Comparison of ENCODE assay signal across 14 cellular contexts in genomic region chr2:59032469-59032868, GRCh38.
A peak's percentile ranks its signal among the peaks of the same experiment; 100 is the strongest.
DNase-seq lines count a peak whose midpoint lies in the region; ATAC-seq lines count a peak whose summit lies in the region.
"Had no signal": no experiment of that assay in that cellular context is flagged by ENCODE, and none has a peak within 500 bp of the region (broad histone marks: within the 10 kb centered on the region; RNA-seq: fewer than 3 reads in every experiment).

No MANE protein-coding gene starts in this region.

- H4K91ac ChIP-seq in neuronal stem cell (ENCODE audit: low read depth, low read length, poor library complexity) (no peak overlapping the region), mesenchymal stem cell (ENCODE audit: low read length) (no peak overlapping the region)

- no peak overlapping the region for H3K4ac ChIP-seq in neuronal stem cell (ENCODE audit: low read length)
- no peak overlapping the region for H3K4ac ChIP-seq in mesenchymal stem cell (ENCODE audit: low read depth in 1 of 2, low read length in 2 of 2)

- no peak overlapping the region for H4K8ac ChIP-seq in neuronal stem cell (ENCODE audit: low read depth, low read length)
- H4K8ac ChIP-seq in mesenchymal stem cell (ENCODE audit: low read length) = no peak overlapping the region

- H2BK120ac ChIP-seq in neuronal stem cell (ENCODE audit: low read depth, low read length) (no peak overlapping the region), mesenchymal stem cell (ENCODE audit: low read depth, low read length) (no peak overlapping the region)

- no peak overlapping the region for H3K9ac ChIP-seq in neuronal stem cell (ENCODE audit: low read depth, low read length, poor library complexity)
- no peak overlapping the region for H3K9ac ChIP-seq in mesenchymal stem cell (ENCODE audit: low read length)
- H3K9ac ChIP-seq: SK-N-SH had no signal

- H3K9me3 ChIP-seq in neuronal stem cell (replicated peaks in 1 of 2; ENCODE audit: control insufficient read depth in 2 of 2, insufficient read depth in 1 of 2, low read depth in 1 of 2, low read length in 2 of 2) (no peaks in the 10 kb centered on the region), mesenchymal stem cell (ENCODE audit: control insufficient read depth, low read length) (no peaks in the 10 kb centered on the region)
- H3K9me3 ChIP-seq: SK-N-SH had no signal

- H2AK5ac ChIP-seq in neuronal stem cell (ENCODE audit: low read depth, low read length) (no peak overlapping the region), mesenchymal stem cell (ENCODE audit: low read length, severe bottlenecking) (no peak overlapping the region)

- H2BK15ac ChIP-seq in neuronal stem cell (ENCODE audit: low read length) (no peak overlapping the region), mesenchymal stem cell (ENCODE audit: low read depth, poor library complexity, severe bottlenecking) (no peak overlapping the region)

- no peak overlapping the region for H3K27ac Mint-ChIP-seq in activated CD8-positive, alpha-beta T cell treated with anti-CD3 and anti-CD28 coated beads, Interleukin-2, amount 10 ng/mL, durations not matched to agents 7 days and 5 days

- H3K9me3 Mint-ChIP-seq in activated CD8-positive, alpha-beta T cell treated with anti-CD3 and anti-CD28 coated beads, Interleukin-2, amount 10 ng/mL, durations not matched to agents 7 days and 5 days (ENCODE audit: insufficient read depth) = no peaks in the 10 kb centered on the region

- H3K4me3 ChIP-seq in neuronal stem cell (ENCODE audit: low read length in 2 of 2) (no peak overlapping the region), mesenchymal stem cell (ENCODE audit: insufficient read depth in 1 of 2, low read depth in 1 of 2, low read length in 2 of 2) (no peak overlapping the region)
- H3K4me3 ChIP-seq: K562 had no signal

- H3K14ac ChIP-seq in neuronal stem cell (ENCODE audit: low read length) = no peak overlapping the region
- no peak overlapping the region for H3K14ac ChIP-seq in mesenchymal stem cell (ENCODE audit: low read length in 2 of 2)

- H2BK12ac ChIP-seq in neuronal stem cell (ENCODE audit: low read length) = no peak overlapping the region
- H2BK12ac ChIP-seq in mesenchymal stem cell (ENCODE audit: low read length in 2 of 2) = no peak overlapping the region

- H3K36me3 ChIP-seq in neuronal stem cell (replicated peaks in 1 of 2; ENCODE audit: control insufficient read depth in 2 of 2, insufficient read depth in 2 of 2, low read length in 2 of 2) (no peaks in the 10 kb centered on the region), mesenchymal stem cell (ENCODE audit: control insufficient read depth in 1 of 2, insufficient read depth in 2 of 2, low read depth in 1 of 2, low read length in 2 of 2) (no peaks in the 10 kb centered on the region)

- H3K4me1 ChIP-seq in neuronal stem cell (ENCODE audit: control insufficient read depth in 2 of 2, insufficient read depth in 1 of 2, low read depth in 1 of 2, low read length in 2 of 2) (no peaks in the 10 kb centered on the region), mesenchymal stem cell (ENCODE audit: control insufficient read depth, insufficient read depth, low read depth, low read length) (peaks cover 2% of the 10 kb centered on the region)

- CTCF ChIA-PET in activated CD8-positive, alpha-beta T cell treated with anti-CD3 and anti-CD28 coated beads, Interleukin-2, amount 10 ng/mL, durations not matched to agents 7 days and 5 days (lab: Charles Lee) = no interaction called here

- DNase-seq in NCI-H1417 (lab: John Stamatoyannopoulos, UW) (peak in 2 of 3 experiments; percentile 15 to 42), NCI-H1417 treated with DMSO at 0.1 percent for 48 hours (lab: John Stamatoyannopoulos, UW) (no peak), NCI-H1092 treated with DMSO at 0.1 percent for 48 hours (lab: John Stamatoyannopoulos, UW) (peak; percentile 44), NCI-H446 (lab: John Stamatoyannopoulos, UW) (peak; percentile 14 to 76), left lobe of liver (ENCODE audit: low spot score) (no peak), neuronal stem cell (ENCODE audit: low spot score) (no peak), mesenchymal stem cell (no peak)
- no peak for DNase-seq in activated CD8-positive, alpha-beta T cell treated with anti-CD3 and anti-CD28 coated beads, Interleukin-2, amount 10 ng/mL, durations not matched to agents 7 days and 5 days
- DNase-seq: C1 segment of cervical spinal cord, COR-L47, SK-N-SH, T-helper 1 cell had no signal

- peak; percentile 41 for ATAC-seq in left lobe of liver
- no peak for ATAC-seq in activated CD8-positive, alpha-beta T cell treated with anti-CD3 and anti-CD28 coated beads, Interleukin-2, amount 10 ng/mL, durations not matched to agents 7 days and 5 days
- ATAC-seq: K562 had no signal

- H3K27ac ChIP-seq in neuronal stem cell (replicated peaks; ENCODE audit: low read length) (no peak overlapping the region), mesenchymal stem cell (ENCODE audit: low read length, poor library complexity, severe bottlenecking) (no peak overlapping the region)
- H3K27ac ChIP-seq: 22Rv1 had no signal

- H3K27me3 Mint-ChIP-seq in activated CD8-positive, alpha-beta T cell treated with anti-CD3 and anti-CD28 coated beads, Interleukin-2, amount 10 ng/mL, durations not matched to agents 7 days and 5 days (ENCODE audit: low read depth) = no peaks in the 10 kb centered on the region

- no peaks in the 10 kb centered on the region for H3K27me3 ChIP-seq in neuronal stem cell (ENCODE audit: control insufficient read depth in 3 of 3, insufficient read depth in 3 of 3, low read depth in 1 of 3, low read length in 3 of 3)
- H3K27me3 ChIP-seq in mesenchymal stem cell (ENCODE audit: control insufficient read depth in 1 of 2, insufficient read depth in 1 of 2, low read length in 2 of 2) = no peaks in the 10 kb centered on the region

- H3K79me1 ChIP-seq in neuronal stem cell (ENCODE audit: low read depth, low read length) = no peaks in the 10 kb centered on the region
- no peaks in the 10 kb centered on the region for H3K79me1 ChIP-seq in mesenchymal stem cell (replicated peaks; ENCODE audit: low read length, poor library complexity, severe bottlenecking)

- H3K4me3 Mint-ChIP-seq in activated CD8-positive, alpha-beta T cell treated with anti-CD3 and anti-CD28 coated beads, Interleukin-2, amount 10 ng/mL, durations not matched to agents 7 days and 5 days = no peak overlapping the region

- no peak overlapping the region for H2AFZ ChIP-seq in neuronal stem cell (ENCODE audit: low read length)
- no peak overlapping the region for H2AFZ ChIP-seq in mesenchymal stem cell (ENCODE audit: low read depth, low read length)

- H3K18ac ChIP-seq in neuronal stem cell (ENCODE audit: low read length) (no peak overlapping the region), mesenchymal stem cell (ENCODE audit: low read depth in 1 of 2, low read length in 2 of 2) (no peak overlapping the region)

- POLR2A ChIA-PET in activated CD8-positive, alpha-beta T cell treated with anti-CD3 and anti-CD28 coated beads, Interleukin-2, amount 10 ng/mL, durations not matched to agents 7 days and 5 days (lab: Charles Lee) = no interaction called here

- H2BK5ac ChIP-seq in neuronal stem cell (ENCODE audit: low read length) (no peak overlapping the region), mesenchymal stem cell (ENCODE audit: low read depth, low read length, poor library complexity, severe bottlenecking) (no peak overlapping the region)

- no peaks in the 10 kb centered on the region for H3K4me1 Mint-ChIP-seq in activated CD8-positive, alpha-beta T cell treated with anti-CD3 and anti-CD28 coated beads, Interleukin-2, amount 10 ng/mL, durations not matched to agents 7 days and 5 days (ENCODE audit: low read depth)

- no peaks in the 10 kb centered on the region for H3K36me3 Mint-ChIP-seq in activated CD8-positive, alpha-beta T cell treated with anti-CD3 and anti-CD28 coated beads, Interleukin-2, amount 10 ng/mL, durations not matched to agents 7 days and 5 days (ENCODE audit: low read depth)

- H3K23ac ChIP-seq in neuronal stem cell (ENCODE audit: low read depth, low read length, poor library complexity) = no peak overlapping the region
- no peak overlapping the region for H3K23ac ChIP-seq in mesenchymal stem cell (ENCODE audit: low read length in 2 of 2)

- WGBS in neuronal stem cell (ENCODE audit: extremely low coverage in 2 of 2, insufficient read length in 2 of 2, insufficient replicate concordance in 1 of 2), 2 donors = no CpG with 5 or more reads among the region's 3 CpGs
- WGBS in mesenchymal stem cell = 92% methylated on average over 3 of the region's 3 CpGs

- H3K4me2 ChIP-seq in neuronal stem cell (ENCODE audit: insufficient read depth, low read length, poor library complexity, severe bottlenecking) = no peak overlapping the region
- H3K4me2 ChIP-seq in mesenchymal stem cell (ENCODE audit: low read length, poor library complexity, severe bottlenecking) = no peak overlapping the region
- H3K4me2 ChIP-seq: SK-N-SH had no signal

Comparison
In these comparisons a context has a peak if more than half of its experiments do, and no peak if none do; other contexts are left out.
1. DNase-seq: peak in NCI-H1417 (2 of 3), NCI-H1092 treated with DMSO at 0.1 percent for 48 hours (single experiment) and NCI-H446 (2 of 2); none in NCI-H1417 treated with DMSO at 0.1 percent for 48 hours (single experiment), left lobe of liver (single experiment), activated CD8-positive, alpha-beta T cell treated with anti-CD3 and anti-CD28 coated beads, Interleukin-2, amount 10 ng/mL, durations not matched to agents 7 days and 5 days (single experiment), neuronal stem cell (single experiment) and mesenchymal stem cell (single experiment).